8 cellular contexts compared by ENCODE assay signal in the genomic region with DNA sequence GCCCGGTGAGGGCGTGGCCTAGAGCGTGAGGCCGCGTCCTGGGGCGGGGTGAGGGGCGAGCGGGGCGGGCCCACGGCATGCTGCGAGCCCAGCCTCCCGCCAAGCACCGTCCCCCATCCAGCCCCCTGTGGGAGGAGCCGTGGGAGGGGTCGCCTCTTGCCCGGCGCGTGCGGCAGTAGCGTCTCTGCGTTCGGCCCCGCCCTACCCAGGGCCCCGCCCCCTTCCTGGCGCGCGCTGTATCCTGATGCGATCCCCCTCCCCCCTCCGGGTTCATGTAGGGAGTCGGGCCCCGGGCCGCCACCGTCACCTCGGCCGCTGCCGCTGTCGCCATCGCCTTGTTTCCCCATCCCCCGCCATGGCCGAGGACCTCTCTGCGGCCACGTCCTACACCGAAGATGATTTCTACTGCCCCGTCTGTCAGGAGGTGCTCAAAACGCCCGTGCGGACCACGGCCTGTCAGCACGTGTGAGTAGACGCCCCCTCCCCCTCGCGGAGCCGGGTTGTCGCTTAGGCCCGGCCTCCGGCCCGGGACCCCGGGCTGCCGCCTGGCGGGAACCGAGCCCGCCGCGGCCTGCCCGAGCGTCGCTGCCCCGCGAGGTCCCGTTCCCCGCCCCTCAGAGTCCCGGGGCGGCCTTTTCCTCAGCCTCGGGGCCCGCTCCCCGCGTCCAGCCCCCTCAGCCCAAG. TPM values are rescaled to one million over a fixed set of nuclear protein-coding genes. Genes with fewer than 3 reads are reported as not detected.
DNase-seq lines count a peak whose midpoint lies in the region; TF ChIP-seq lines count a peak whose summit lies in the region.

No MANE protein-coding gene starts in this region.

- H3K4me1 ChIP-seq in HAP-1 (peaks cover 28% of the 10 kb centered on the region), neural progenitor cell (peaks cover 14% of the 10 kb centered on the region), stomach smooth muscle (ENCODE audit: control insufficient read depth, insufficient read depth, low read length) (peaks cover 11% of the 10 kb centered on the region)

- H3K79me2 ChIP-seq in neural progenitor cell (ENCODE audit: low read depth): peaks cover 50% of the 10 kb centered on the region

- H3F3A ChIP-seq in neural progenitor cell (ENCODE audit: low read depth): peaks cover 28% of the 10 kb centered on the region

- TF ChIP-seq CTCF in foreskin fibroblast (IDR thresholded peaks at IDR 0.05; ENCODE audit: low read depth, low read length): no peak
- no peak for TF ChIP-seq CTCF in neural progenitor cell (IDR thresholded peaks at IDR 0.05)

- peak overlapping the region; percentile 97 for H3K27ac ChIP-seq in neural progenitor cell
- H3K27ac ChIP-seq in stomach smooth muscle (ENCODE audit: low read length): peak overlapping the region; percentile 99

- H2AFZ ChIP-seq in neural progenitor cell (replicated peaks): peak overlapping the region; percentile 40

- peaks cover 8% of the 10 kb centered on the region for H3K36me3 ChIP-seq in HAP-1 (replicated peaks)
- peaks cover 22% of the 10 kb centered on the region for H3K36me3 ChIP-seq in MG63
- H3K36me3 ChIP-seq in neural progenitor cell: no peaks in the 10 kb centered on the region
- peaks cover 0 to 4% of the 10 kb centered on the region in 2 donors for H3K36me3 ChIP-seq in stomach smooth muscle (ENCODE audit: control insufficient read depth in 2 of 2, insufficient read depth in 2 of 2, low read length in 2 of 2)

- H3K9ac ChIP-seq in neural progenitor cell (peak overlapping the region; percentile 61), stomach smooth muscle (ENCODE audit: low read length in 2 of 2) (peak overlapping the region; percentile 93 to 97)

- H3K27me3 Mint-ChIP-seq in neural progenitor cell (ENCODE audit: insufficient read depth, low read depth): peaks cover 4% of the 10 kb centered on the region

- peaks cover 22% of the 10 kb centered on the region for H3K36me3 Mint-ChIP-seq in neural progenitor cell

- peak; percentile 94 for DNase-seq in G401 (ENCODE audit: low spot score)
- DNase-seq in HAP-1 (ENCODE audit: low spot score in 2 of 2): peak; percentile 94 to 100
- DNase-seq in MG63: peak; percentile 95
- DNase-seq in SHP77 (lab: John Stamatoyannopoulos, UW): peak; percentile 91 to 93
- DNase-seq in activated gamma-delta T cell treated with Interleukin-2 at 50 U/mL for 16 hours: peak; percentile 99
- peak; percentile 98 to 99 for DNase-seq in foreskin fibroblast
- peak; percentile 98 for DNase-seq in neural progenitor cell (ENCODE audit: low spot score)

- H3K9me3 ChIP-seq in HAP-1: no peaks in the 10 kb centered on the region
- no peaks in the 10 kb centered on the region for H3K9me3 ChIP-seq in MG63
- no peaks in the 10 kb centered on the region for H3K9me3 ChIP-seq in neural progenitor cell (ENCODE audit: low read depth)
- no peaks in the 10 kb centered on the region for H3K9me3 ChIP-seq in stomach smooth muscle (ENCODE audit: control insufficient read depth in 2 of 2, low read length in 2 of 2)

- peak overlapping the region; percentile 97 for H3K4me3 Mint-ChIP-seq in neural progenitor cell

- H3K27me3 ChIP-seq in HAP-1 (ENCODE audit: low read depth) (no peaks in the 10 kb centered on the region), MG63 (no peaks in the 10 kb centered on the region), neural progenitor cell (no peaks in the 10 kb centered on the region), stomach smooth muscle (ENCODE audit: control insufficient read depth in 1 of 2, insufficient read depth in 2 of 2, low read length in 2 of 2) (no peaks in the 10 kb centered on the region)

- peak overlapping the region; percentile 71 for H3K4me3 ChIP-seq in HAP-1
- H3K4me3 ChIP-seq in MG63: peak overlapping the region; percentile 87
- H3K4me3 ChIP-seq in foreskin fibroblast (ENCODE audit: low read depth in 1 of 2, low read length in 2 of 2): peak overlapping the region; percentile 67 to 88
- peak overlapping the region; percentile 61 for H3K4me3 ChIP-seq in neural progenitor cell
- peak overlapping the region; percentile 85 to 93 for H3K4me3 ChIP-seq in stomach smooth muscle (ENCODE audit: low read length in 2 of 2)

- H3K4me2 ChIP-seq in neural progenitor cell: peak overlapping the region; percentile 92

- peaks cover 34% of the 10 kb centered on the region for H4K20me1 ChIP-seq in neural progenitor cell (ENCODE audit: low read depth)

- in situ Hi-C loops in G401 (cut with HindIII; ENCODE audit: low sequenced_read_pairs): no loop called here
- in situ Hi-C loops in HAP-1 (cut with MboI; ENCODE audit: low sequenced_read_pairs): no loop called here

- H3K27ac Mint-ChIP-seq in neural progenitor cell: peak overlapping the region; percentile 94

- H3K9me3 Mint-ChIP-seq in neural progenitor cell: no peaks in the 10 kb centered on the region

- peaks cover 25% of the 10 kb centered on the region for H3K4me1 Mint-ChIP-seq in neural progenitor cell

RNA-seq across cellular contexts. Expression of a gene that starts 0.9 kb away (rescaled TPM):
- 53.8 and 94.9 TPM in 2 replicates for total RNA-seq in G401 (2014; rRNA removed; shearing (Covaris generic))
- total RNA-seq in MG63 (2014; rRNA removed; shearing (Covaris generic); ENCODE audit: low replicate concordance): 43.6 and 121 TPM in 2 replicates
- 69.4 and 83.8 TPM in 2 replicates for total RNA-seq in neural progenitor cell (ENCODE audit: low replicate concordance)

Comparison
In these comparisons a context has a peak if more than half of its experiments do, and no peak if none do; other contexts are left out.
1. Peak in every context shown above with its lines: DNase-seq, H3K4me3 ChIP-seq and H3K27ac ChIP-seq.